Comparison of ENCODE assay signal across 18 cellular contexts in the genomic region with DNA sequence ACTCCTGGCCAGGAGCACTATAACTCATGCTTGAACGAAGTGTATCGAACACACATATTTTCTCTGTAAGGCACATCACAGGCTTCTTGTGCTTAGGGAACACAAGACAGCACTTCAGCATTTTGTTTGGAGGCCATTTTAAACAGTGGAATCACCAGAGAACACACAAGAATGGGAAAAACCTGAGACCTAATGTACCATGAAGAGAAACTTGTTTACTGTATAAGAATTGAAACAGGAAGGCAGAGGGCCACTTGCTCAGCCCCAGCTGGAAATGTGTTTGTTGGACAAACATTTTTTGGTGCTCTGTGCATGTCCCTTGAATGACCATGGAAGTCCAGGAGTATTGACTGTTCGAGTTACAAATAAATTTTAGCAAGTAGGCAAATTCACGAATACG. TPM values are rescaled to one million over a fixed set of nuclear protein-coding genes. Genes with fewer than 3 reads are reported as not detected.
DNase-seq lines count a peak whose midpoint lies in the region; ATAC-seq, FAIRE-seq and TF ChIP-seq lines count a peak whose summit lies in the region.
"Had no signal": no experiment of that assay in that cellular context is flagged by ENCODE, and none has a peak within 500 bp of the region (broad histone marks: within the 10 kb centered on the region; RNA-seq: fewer than 3 reads in every experiment).

No MANE protein-coding gene starts in this region.

- H3K4me1 ChIP-seq in PC-9 (replicated peaks; ENCODE audit: insufficient read depth), result peaks cover 12% of the 10 kb centered on the region

- FAIRE-seq in GM12891 (lab: Jason Lieb, UNC), result peak; percentile 38

- no peaks in the 10 kb centered on the region for H3F3A ChIP-seq in PC-9 (ENCODE audit: insufficient read depth, low read depth)

- ATAC-seq in GM21423 (IDR thresholded peaks at IDR 0.05; ENCODE audit: unreplicated experiment), result peak; percentile 46
- peak; percentile 44 for ATAC-seq in HG03432 (IDR thresholded peaks at IDR 0.05; ENCODE audit: unreplicated experiment)
- ATAC-seq: naive thymus-derived CD4-positive, alpha-beta T cell had no signal

- no peak overlapping the region for H2AFZ ChIP-seq in PC-9

- H4K20me1 ChIP-seq in PC-9 (ENCODE audit: insufficient read depth), result peaks cover 8% of the 10 kb centered on the region

- H3K79me2 ChIP-seq in PC-9 (ENCODE audit: low read depth), result peaks cover 67% of the 10 kb centered on the region

- intact Hi-C loops in PC-9 (cut with micrococcal nuclease; ENCODE audit: unreplicated experiment), result no loop called here

- TF ChIP-seq CTCF in PC-9 (conservative IDR thresholded peaks at IDR 0.05), result no peak

- no peak for TF ChIP-seq POLR2A in GM12891 (IDR thresholded peaks at IDR 0.05; ENCODE audit: low read depth, low read length)

- POLR2A ChIA-PET in PC-9 (lab: Charles Lee; ENCODE audit: unreplicated experiment), result no interaction called here

- H3K9me2 ChIP-seq in PC-9 (ENCODE audit: insufficient read depth), result no peaks in the 10 kb centered on the region

- H3K27me3 ChIP-seq in PC-9 (ENCODE audit: insufficient read depth, low read depth), result no peaks in the 10 kb centered on the region
- H3K27me3 ChIP-seq: heart left ventricle, thyroid gland had no signal

- CTCF ChIA-PET in PC-9 (lab: Charles Lee), result no interaction called here

- no peaks in the 10 kb centered on the region for H3K36me3 ChIP-seq in PC-9 (ENCODE audit: low read depth)
- H3K36me3 ChIP-seq: heart left ventricle, thyroid gland had no signal

- no peak overlapping the region for H3K4me3 ChIP-seq in PC-9
- H3K4me3 ChIP-seq: heart left ventricle, thyroid gland had no signal

- H3K4me2 ChIP-seq in PC-9, result no peak overlapping the region

- no TSS peak for BruUV-seq in PC-9 (replicated peaks; lab: Mats Ljungman, UMichigan)

- H3K27ac ChIP-seq in PC-9, result no peak overlapping the region
- H3K27ac ChIP-seq: heart left ventricle, thyroid gland had no signal

- DNase-seq in GM12891 (ENCODE audit: insufficient read length, low spot score) (no peak), left kidney (ENCODE audit: low read depth, low spot score) (peak; percentile 67), PC-9 (no peak), NCI-H345 (lab: John Stamatoyannopoulos, UW) (no peak), NCI-H2196 (lab: John Stamatoyannopoulos, UW; ENCODE audit: unreplicated experiment) (no peak), DMS114 treated with DMSO at 0.1 percent for 48 hours (lab: John Stamatoyannopoulos, UW; ENCODE audit: unreplicated experiment) (no peak)
- DNase-seq: activated CD4-positive, alpha-beta T cell treated with anti-CD3 and anti-CD28 coated beads for 4 hours; activated naive CD8-positive, alpha-beta T cell treated with anti-CD3 and anti-CD28 coated beads, Interleukin-2, amount 10 ng/mL, durations not matched to agents 7 days and 5 days; heart left ventricle; Karpas-422; naive thymus-derived CD4-positive, alpha-beta T cell; NCI-H187 treated with DMSO at 0.1 percent for 48 hours; NCI-H774; stimulated activated CD4-positive, alpha-beta T cell treated with anti-CD3 and anti-CD28 coated beads, Interleukin-1b, Interleukin-23, amount 100 ng/mL, for 48 hours; stimulated activated CD8-positive, alpha-beta memory T cell treated with anti-CD3 and anti-CD28 coated beads, Interleukin-4, amount 100 ng/mL, for 48 hours had no signal

- no peaks in the 10 kb centered on the region for H3K9me3 ChIP-seq in PC-9 (ENCODE audit: insufficient read depth, low read depth)
- H3K9me3 ChIP-seq: heart left ventricle, thyroid gland had no signal

TF ChIP-seq in GM12891, 5 proteins besides CTCF, POLR2A, EP300 and RAD21:
- TF ChIP-seq SPI1 (IDR thresholded peaks at IDR 0.05; ENCODE audit: low read depth, low read length) (no peak), POLR2AphosphoS5 (IDR thresholded peaks at IDR 0.05; ENCODE audit: low read depth, low read length) (no peak), PAX5 (IDR thresholded peaks at IDR 0.05; ENCODE audit: insufficient read depth, low read length, severe bottlenecking) (no peak), TAF1 (IDR thresholded peaks at IDR 0.05; ENCODE audit: low read depth, low read length) (no peak), POU2F2 (IDR thresholded peaks at IDR 0.05; ENCODE audit: low read depth, low read length) (no peak)

RNA-seq across cellular contexts. Expression of a gene that starts 47.5 kb away (rescaled TPM):
- 13.2 TPM for polyA plus RNA-seq in GM12891 (2012; ENCODE audit: low read depth, missing spikeins)
- total RNA-seq in PC-9 (2021), result 26.2 and 29.8 TPM in 2 replicates
